In the genomic region with DNA sequence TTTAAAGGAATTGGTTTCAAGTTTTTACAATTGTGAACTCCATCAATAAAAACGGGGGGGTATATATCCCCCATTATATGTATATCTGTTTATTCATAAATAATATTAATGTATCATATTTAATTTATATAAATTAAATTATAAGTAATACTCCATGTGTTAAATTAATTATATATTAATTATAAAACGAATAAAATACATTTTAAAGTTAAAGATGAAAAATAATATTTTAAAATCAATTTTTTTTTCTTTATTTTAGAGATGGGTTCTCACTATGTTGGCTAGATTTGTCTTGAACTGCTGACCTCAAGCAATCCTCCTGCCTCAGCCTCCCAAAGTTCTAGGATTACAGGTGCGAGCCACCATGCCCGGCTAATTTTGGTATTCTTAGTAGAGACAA, we compare ENCODE assay signal across 23 cellular contexts.
"Had no signal": no experiment of that assay in that cellular context is flagged by ENCODE, and none has a peak within 500 bp of the region (broad histone marks: within the 10 kb centered on the region; RNA-seq: fewer than 3 reads in every experiment).

No MANE protein-coding gene starts in this region.

- H3K27ac ChIP-seq: left ventricle myocardium inferior, parathyroid adenoma, right atrium auricular region, right lobe of liver, stomach, testis, thyroid gland, transverse colon, upper lobe of left lung, vagina had no signal

- H3K36me3 ChIP-seq: right atrium auricular region, right lobe of liver, thyroid gland, transverse colon, upper lobe of left lung, vagina had no signal

- FAIRE-seq: islet of Langerhans had no signal

- H3K9me3 ChIP-seq: right atrium auricular region, right lobe of liver, testis, thyroid gland, vagina had no signal

- H3K4me3 ChIP-seq: left ventricle myocardium inferior, mucosa of descending colon, right atrium auricular region, right lobe of liver, stomach, testis, thyroid gland, transverse colon, upper lobe of left lung, vagina had no signal

- H3K4me1 ChIP-seq: left ventricle myocardium inferior, parathyroid adenoma, right atrium auricular region, right lobe of liver, stomach, testis, thyroid gland, transverse colon, upper lobe of left lung, vagina had no signal

- ATAC-seq: mucosa of descending colon; naive thymus-derived CD8-positive, alpha-beta T cell; right lobe of liver; stimulated activated naive B cell treated with anti-CD40 and anti-IgM and Interleukin-4, amounts not matched to agents 10 μg/mL and 1 μg/mL and 100 μg/mL, for 72 hours; stimulated activated naive CD8-positive, alpha-beta T cell treated with anti-CD3 and anti-CD28 coated beads, Interleukin-15, Interleukin-2, amounts not matched to agents 100 U/mL and 50 U/mL, for 24 hours had no signal

- H3K27me3 ChIP-seq: right atrium auricular region, right lobe of liver, stomach, testis, thyroid gland, transverse colon, upper lobe of left lung, vagina had no signal

- DNase-seq: hypothalamus; immature natural killer cell; left ventricle myocardium inferior; midbrain; mucosa of descending colon; naive thymus-derived CD8-positive, alpha-beta T cell; nucleus accumbens; right lobe of liver; stimulated activated CD4-positive, alpha-beta T cell treated with anti-CD3 and anti-CD28 coated beads, Interleukin-12 subunit alpha, Interleukin-12 subunit beta, amount 100 ng/mL, for 4 hours; stimulated activated CD4-positive, alpha-beta T cell treated with anti-CD3 and anti-CD28 coated beads, Interleukin-15, amount 100 ng/mL, for 24 hours; stimulated activated CD4-positive, alpha-beta T cell treated with anti-CD3 and anti-CD28 coated beads, Interleukin-2, amount 100 ng/mL, for 24 hours; stimulated activated CD4-positive, alpha-beta T cell treated with anti-CD3 and anti-CD28 coated beads, Interleukin-4, amount 100 ng/mL, for 1 hour; stimulated activated naive B cell treated with anti-CD40 and anti-IgM and Interleukin-4, amounts not matched to agents 10 μg/mL and 1 μg/mL and 100 μg/mL, for 72 hours; stimulated activated naive CD8-positive, alpha-beta T cell treated with anti-CD3 and anti-CD28 coated beads, Interleukin-15, Interleukin-2, amounts not matched to agents 100 U/mL and 50 U/mL, for 24 hours; stomach; testis; thyroid gland; transverse colon; upper lobe of left lung had no signal
